In genomic region chr13:101455863-101456262, GRCh38 we compare ENCODE assay signal across 14 cellular contexts. TPM values are rescaled to one million over a fixed set of nuclear protein-coding genes. Genes with fewer than 3 reads are reported as not detected.
DNase-seq lines count a peak whose midpoint lies in the region; ATAC-seq and TF ChIP-seq lines count a peak whose summit lies in the region.
"Had no signal": no experiment of that assay in that cellular context is flagged by ENCODE, and none has a peak within 500 bp of the region (broad histone marks: within the 10 kb centered on the region; RNA-seq: fewer than 3 reads in every experiment).

No MANE protein-coding gene starts in this region.

- 0 out of 2 replicates have a peak, but pooled peaks cover 3% of the 10 kb centered on the region for H3K9me2 ChIP-seq in GM23338 (ENCODE audit: insufficient read depth)

- 20 to 58% (median 26%) methylated on average over 3 of the region's 3 CpGs for WGBS in psoas muscle, 3 donors

- H3K27ac ChIP-seq in GM23338 (ENCODE audit: low read depth) (no peak overlapping the region), psoas muscle (no peak overlapping the region)

- no peaks in the 10 kb centered on the region for H3K9me3 Mint-ChIP-seq in GM23338
- H3K9me3 Mint-ChIP-seq: activated CD4-positive, alpha-beta T cell treated with anti-CD3 and anti-CD28 coated beads, Interleukin-2, amount 10 ng/mL, durations not matched to agents 24 days and 14 days; activated naive CD4-positive, alpha-beta T cell treated with anti-CD3 and anti-CD28 coated beads, Interleukin-2, amount 50 U/mL, for 72 hours; stimulated activated memory B cell treated with anti-CD40 and anti-IgM and Interleukin-4, amounts not matched to agents 10 μg/mL and 1 μg/mL and 100 μg/mL, for 72 hours had no signal

- H3K4me1 ChIP-seq in GM23338 (ENCODE audit: insufficient read depth) (peaks cover 14% of the 10 kb centered on the region), psoas muscle (no peaks in the 10 kb centered on the region)

- H4K20me1 ChIP-seq in GM23338 (replicated peaks; ENCODE audit: insufficient read depth): no peaks in the 10 kb centered on the region

- H3K4me3 Mint-ChIP-seq in GM23338: no peak overlapping the region
- H3K4me3 Mint-ChIP-seq: activated CD4-positive, alpha-beta T cell treated with anti-CD3 and anti-CD28 coated beads, Interleukin-2, amount 10 ng/mL, durations not matched to agents 24 days and 14 days; stimulated activated memory B cell treated with anti-CD40 and anti-IgM and Interleukin-4, amounts not matched to agents 10 μg/mL and 1 μg/mL and 100 μg/mL, for 72 hours had no signal

- no peaks in the 10 kb centered on the region for H3F3A ChIP-seq in GM23338 (replicated peaks; ENCODE audit: low read depth)

- H3K27ac Mint-ChIP-seq in GM23338: no peak overlapping the region
- H3K27ac Mint-ChIP-seq: activated CD4-positive, alpha-beta T cell treated with anti-CD3 and anti-CD28 coated beads, Interleukin-2, amount 10 ng/mL, durations not matched to agents 24 days and 14 days; activated naive CD4-positive, alpha-beta T cell treated with anti-CD3 and anti-CD28 coated beads, Interleukin-2, amount 50 U/mL, for 72 hours; stimulated activated memory B cell treated with anti-CD40 and anti-IgM and Interleukin-4, amounts not matched to agents 10 μg/mL and 1 μg/mL and 100 μg/mL, for 72 hours had no signal

- H3K27me3 ChIP-seq in GM23338 (ENCODE audit: insufficient read depth) (no peaks in the 10 kb centered on the region), psoas muscle (ENCODE audit: insufficient read depth in 3 of 3, low read length in 2 of 3) (peaks cover 0 to 16% (median 2%) of the 10 kb centered on the region in 3 donors)

- H3K4me1 Mint-ChIP-seq in GM23338: peaks cover 8% of the 10 kb centered on the region
- H3K4me1 Mint-ChIP-seq: activated CD4-positive, alpha-beta T cell treated with anti-CD3 and anti-CD28 coated beads, Interleukin-2, amount 10 ng/mL, durations not matched to agents 24 days and 14 days; stimulated activated memory B cell treated with anti-CD40 and anti-IgM and Interleukin-4, amounts not matched to agents 10 μg/mL and 1 μg/mL and 100 μg/mL, for 72 hours had no signal

- no peaks in the 10 kb centered on the region for H3K79me2 ChIP-seq in GM23338 (replicated peaks; ENCODE audit: insufficient read depth)

- peak; percentile 33 for DNase-seq in GM23338 (ENCODE audit: low spot score)
- peak; percentile 59 for DNase-seq in SW480 (ENCODE audit: low spot score)
- peak; percentile 87 to 92 for DNase-seq in foreskin fibroblast
- peak; percentile 80 for DNase-seq in stromal cell of bone marrow (ENCODE audit: low read depth)
- no peak for DNase-seq in activated CD4-positive, CD25-positive, alpha-beta regulatory T cell (lab: John Stamatoyannopoulos, UW)
- DNase-seq in NCI-H1694 (lab: John Stamatoyannopoulos, UW): no peak
- DNase-seq in psoas muscle: no peak
- DNase-seq: activated CD4-positive, alpha-beta T cell treated with anti-CD3 and anti-CD28 coated beads, Interleukin-2, amount 10 ng/mL, durations not matched to agents 24 days and 14 days; NCI-H187; SHP77 had no signal

- intact Hi-C loops in psoas muscle (cut with DNase I): no loop called here

- peaks cover 5% of the 10 kb centered on the region for H3K27me3 Mint-ChIP-seq in GM23338 (ENCODE audit: insufficient read depth, low read depth, poor library complexity)

- TF ChIP-seq CTCF in GM23338 (conservative IDR thresholded peaks at IDR 0.05; ENCODE audit: low read depth in 2 of 2) (no peak), foreskin fibroblast (IDR thresholded peaks at IDR 0.05; ENCODE audit: low read depth, low read length) (no peak), psoas muscle (IDR thresholded peaks at IDR 0.05) (no peak)

- H3K36me3 ChIP-seq in GM23338 (ENCODE audit: insufficient read depth): no peaks in the 10 kb centered on the region
- H3K36me3 ChIP-seq in psoas muscle (ENCODE audit: insufficient read depth in 1 of 2, low read depth in 1 of 2): no peaks in the 10 kb centered on the region

- H3K36me3 Mint-ChIP-seq in GM23338 (ENCODE audit: low read depth): no peaks in the 10 kb centered on the region
- H3K36me3 Mint-ChIP-seq: stimulated activated memory B cell treated with anti-CD40 and anti-IgM and Interleukin-4, amounts not matched to agents 10 μg/mL and 1 μg/mL and 100 μg/mL, for 72 hours had no signal

- H3K9me3 ChIP-seq in psoas muscle: no peaks in the 10 kb centered on the region

- ATAC-seq in GM23338: no peak
- ATAC-seq in GM19455 (IDR thresholded peaks at IDR 0.05; ENCODE audit: unreplicated experiment): no peak
- no peak for ATAC-seq in psoas muscle
- ATAC-seq: activated naive CD4-positive, alpha-beta T cell treated with anti-CD3 and anti-CD28 coated beads, Interleukin-2, amount 50 U/mL, for 72 hours; stimulated activated memory B cell treated with anti-CD40 and anti-IgM and Interleukin-4, amounts not matched to agents 10 μg/mL and 1 μg/mL and 100 μg/mL, for 72 hours had no signal

- H3K4me3 ChIP-seq in GM23338: no peak overlapping the region
- H3K4me3 ChIP-seq in foreskin fibroblast (ENCODE audit: low read depth in 1 of 2, low read length in 2 of 2): peak overlapping the region in 1 of 2 donors; percentile 14
- H3K4me3 ChIP-seq in psoas muscle: no peak overlapping the region
- H3K4me3 ChIP-seq: skin epidermis had no signal

- H2AFZ ChIP-seq in GM23338: no peak overlapping the region

- no peak overlapping the region for H3K4me2 ChIP-seq in GM23338

TF ChIP-seq in GM23338, 12 proteins besides CTCF, POLR2A, EP300 and RAD21:
- TF ChIP-seq POLR2AphosphoS5 (IDR thresholded peaks at IDR 0.05; ENCODE audit: low read depth) (no peak), EZH2phosphoT487 (IDR thresholded peaks at IDR 0.05; ENCODE audit: unreplicated experiment) (no peak), ZNF114 (CRISPR knock-in tag; IDR thresholded peaks at IDR 0.05) (no peak)

RNA-seq across cellular contexts. Expression of gene ITGBL1, which starts 3.4 kb away (rescaled TPM):
- total RNA-seq in GM23338 (2014; rRNA removed; shearing (Covaris generic)): not detected in 2 replicates
- polyA plus RNA-seq in GM23338 (2016; fragmentation: Nextera tagmentation; extraction: Ambion mirVana): 0.26 and 0.29 TPM in 2 replicates
- 1 to 10 TPM in 3 of 4 donors, under 1 TPM in 1; 0.44 to 5.7 (median 2.0) TPM for total RNA-seq in psoas muscle
- 1 to 10 TPM in 2 of 3 donors, under 1 TPM in 1; 0.91 to 1.7 (median 1.3) TPM for polyA plus RNA-seq in psoas muscle
- total RNA-seq: activated CD4-positive, alpha-beta T cell treated with anti-CD3 and anti-CD28 coated beads, Interleukin-2, amount 10 ng/mL, durations not matched to agents 24 days and 14 days; activated naive CD4-positive, alpha-beta T cell treated with anti-CD3 and anti-CD28 coated beads, Interleukin-2, amount 50 U/mL, for 72 hours had no signal

RNA-seq across cellular contexts. Expression of gene NALCN, which starts 39.6 kb away (rescaled TPM):
- total RNA-seq in GM23338 (2014; rRNA removed; shearing (Covaris generic)): 0.04 and 0.87 TPM in 2 replicates
- polyA plus RNA-seq in GM23338 (2016; fragmentation: Nextera tagmentation; extraction: Ambion mirVana) (0.50 and 0.54 TPM in 2 replicates), psoas muscle (under 1 TPM in 2 of 3 donors, not detected in 1; 0.04 to 0.10 TPM)
- total RNA-seq in psoas muscle: under 1 TPM; 0.05 to 0.49 (median 0.39) TPM
- total RNA-seq: activated CD4-positive, alpha-beta T cell treated with anti-CD3 and anti-CD28 coated beads, Interleukin-2, amount 10 ng/mL, durations not matched to agents 24 days and 14 days; activated naive CD4-positive, alpha-beta T cell treated with anti-CD3 and anti-CD28 coated beads, Interleukin-2, amount 50 U/mL, for 72 hours had no signal

Comparison
In these comparisons a context has a peak if more than half of its experiments do, and no peak if none do; other contexts are left out.
1. DNase-seq: peak in GM23338 (single experiment), SW480 (single experiment), foreskin fibroblast (2 of 2) and stromal cell of bone marrow (single experiment); none in activated CD4-positive, CD25-positive, alpha-beta regulatory T cell (0 of 4), NCI-H1694 (single experiment) and psoas muscle (0 of 2).